Comparison of ENCODE assay signal across 8 cellular contexts in the genomic region with DNA sequence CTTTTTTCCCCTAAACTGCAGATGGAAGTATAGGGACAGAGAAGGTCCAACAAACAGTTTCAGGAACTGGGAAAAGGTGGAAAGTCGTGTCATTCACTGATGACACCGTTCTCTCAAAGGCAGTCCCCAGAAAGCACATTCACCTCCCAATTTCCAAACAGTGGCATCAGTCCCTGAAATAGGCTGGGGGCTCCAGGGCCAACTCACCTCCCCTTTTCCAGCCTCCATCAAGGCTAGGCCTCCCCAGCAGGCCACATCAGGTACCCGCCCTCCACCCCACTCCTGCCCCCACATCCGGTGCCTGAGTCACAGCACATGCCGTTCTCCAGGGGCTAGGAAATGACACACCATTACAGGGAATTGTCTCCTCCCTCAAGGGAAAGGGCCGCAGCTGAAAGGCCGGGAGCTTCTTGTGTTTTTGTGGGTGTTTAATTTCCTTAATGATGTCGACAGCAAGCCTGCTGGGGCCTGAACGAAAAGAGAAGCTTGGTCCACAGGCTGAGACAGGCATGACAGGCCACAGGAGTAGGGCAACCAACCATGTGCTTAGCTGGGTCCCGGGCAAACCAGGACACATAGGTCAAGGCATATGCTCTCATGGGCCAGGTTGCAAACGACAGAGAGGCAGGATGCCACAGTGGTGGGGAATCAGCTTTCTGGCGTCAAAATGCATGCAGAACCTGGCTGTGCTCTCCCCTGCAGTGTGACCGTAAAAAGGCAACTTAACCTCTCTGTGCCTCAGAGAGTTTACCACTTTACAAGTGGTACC. TPM values are rescaled to one million over a fixed set of nuclear protein-coding genes. Genes with fewer than 3 reads are reported as not detected.
DNase-seq lines count a peak whose midpoint lies in the region; ATAC-seq lines count a peak whose summit lies in the region.

No MANE protein-coding gene starts in this region.

- H3K9me3 Mint-ChIP-seq in T-helper 1 cell treated with Interleukin-12 subunit alpha and Interleukin-12 subunit beta and Interleukin-4 antibody, amounts not matched to agents 30 μg/mL and 1 μg/mL, for 36 hours, result no peaks in the 10 kb centered on the region

- WGBS in right cardiac atrium, result 29% methylated on average over 13 of the region's 13 CpGs

- peak; percentile 81 for DNase-seq in NCI-H2029 (lab: John Stamatoyannopoulos, UW)
- no peak for DNase-seq in NCI-H2029 treated with DMSO at 0.1 percent for 48 hours (lab: John Stamatoyannopoulos, UW)
- DNase-seq in amniotic epithelial cell (ENCODE audit: low read depth), result peak; percentile 99
- peak; percentile 81 to 88 (median 87) for DNase-seq in right cardiac atrium
- DNase-seq in sciatic nerve (ENCODE audit: low spot score), result peak; percentile 69
- no peak for DNase-seq in inferior parietal cortex (ENCODE audit: extremely low spot score)

- no peaks in the 10 kb centered on the region for H3K9me3 ChIP-seq in right cardiac atrium (ENCODE audit: control insufficient read depth, low read length)

- peaks cover 15% of the 10 kb centered on the region for H3K36me3 Mint-ChIP-seq in T-helper 1 cell treated with Interleukin-12 subunit alpha and Interleukin-12 subunit beta and Interleukin-4 antibody, amounts not matched to agents 30 μg/mL and 1 μg/mL, for 36 hours (ENCODE audit: low read depth)

- H3K27ac ChIP-seq in right cardiac atrium (ENCODE audit: low read length), result peak overlapping the region; percentile 100

- H3K27ac Mint-ChIP-seq in T-helper 1 cell treated with Interleukin-12 subunit alpha and Interleukin-12 subunit beta and Interleukin-4 antibody, amounts not matched to agents 30 μg/mL and 1 μg/mL, for 36 hours, result peak overlapping the region; percentile 91

- H3K4me1 Mint-ChIP-seq in T-helper 1 cell treated with Interleukin-12 subunit alpha and Interleukin-12 subunit beta and Interleukin-4 antibody, amounts not matched to agents 30 μg/mL and 1 μg/mL, for 36 hours (ENCODE audit: low read depth), result peaks cover 49% of the 10 kb centered on the region

- no peaks in the 10 kb centered on the region for H3K27me3 ChIP-seq in right cardiac atrium (ENCODE audit: control insufficient read depth, insufficient read depth)

- peak overlapping the region; percentile 64 for H3K4me3 Mint-ChIP-seq in T-helper 1 cell treated with Interleukin-12 subunit alpha and Interleukin-12 subunit beta and Interleukin-4 antibody, amounts not matched to agents 30 μg/mL and 1 μg/mL, for 36 hours

- H3K4me1 ChIP-seq in right cardiac atrium (ENCODE audit: control insufficient read depth, insufficient read depth, low read length), result peaks cover 49% of the 10 kb centered on the region

- intact Hi-C loops in right cardiac atrium (cut with DNase I), result loop anchor here in 1 of 4 donors (5.0 kb wide), 1 partner anchor 40 kb away; a partner anchor contains a TSS
- intact Hi-C loops in sciatic nerve (cut with DNase I), result loop anchor here (5.0 kb wide), 1 partner anchor 45 kb away; no protein-coding TSS in a partner anchor

- H3K4me3 ChIP-seq in right cardiac atrium (ENCODE audit: low read length), result no peak overlapping the region

- H3K27me3 Mint-ChIP-seq in T-helper 1 cell treated with Interleukin-12 subunit alpha and Interleukin-12 subunit beta and Interleukin-4 antibody, amounts not matched to agents 30 μg/mL and 1 μg/mL, for 36 hours (ENCODE audit: low read depth), result no peaks in the 10 kb centered on the region

- peak; percentile 77 to 88 for ATAC-seq in right cardiac atrium
- ATAC-seq in sciatic nerve, result peak; percentile 48
- ATAC-seq in GM18519 (IDR thresholded peaks at IDR 0.05; ENCODE audit: low FRiP score, unreplicated experiment), result no peak

RNA-seq across cellular contexts. Expression of a gene that starts 39.2 kb away (rescaled TPM):
- total RNA-seq in right cardiac atrium, result 10 to 100 TPM; 20.4 to 35.7 (median 31.4) TPM
- polyA plus RNA-seq in right cardiac atrium, result 10.0 TPM
- 49.3 TPM for total RNA-seq in sciatic nerve

Comparison
In these comparisons a context has a peak if more than half of its experiments do, and no peak if none do; other contexts are left out.
1. DNase-seq: peak in NCI-H2029 (single experiment), amniotic epithelial cell (single experiment), right cardiac atrium (3 of 3) and sciatic nerve (single experiment); none in NCI-H2029 treated with DMSO at 0.1 percent for 48 hours (single experiment) and inferior parietal cortex (single experiment).